In the genomic region with DNA sequence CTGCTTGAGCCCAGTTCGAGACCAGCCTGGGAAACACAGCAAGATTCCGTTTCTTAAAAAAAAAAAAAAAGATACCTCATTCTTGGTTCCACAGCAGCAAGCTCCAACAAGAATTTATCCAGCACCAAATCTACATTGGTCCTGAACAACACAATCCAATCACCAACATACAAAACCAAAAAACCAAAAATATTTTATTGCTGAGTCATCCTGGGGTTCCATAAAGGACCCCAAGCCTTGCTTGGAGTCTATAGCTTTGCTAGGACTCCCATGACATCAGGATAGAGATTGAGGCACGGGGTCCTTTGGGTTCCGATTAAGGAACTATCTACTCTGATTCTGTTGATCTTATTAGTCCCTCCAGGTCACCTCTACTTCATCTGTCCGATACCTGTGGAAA, we compare ENCODE assay signal across 1 cellular context.
TF ChIP-seq lines count a peak whose summit lies in the region.

No MANE protein-coding gene starts in this region.

TF ChIP-seq in K562, 482 proteins besides CTCF, POLR2A, EP300 and RAD21:
- TF ChIP-seq MTA2 (IDR thresholded peaks at IDR 0.05; ENCODE audit: low read depth) (no peak), ZNF316 (IDR thresholded peaks at IDR 0.05) (peak; percentile 60), YBX1 (IDR thresholded peaks at IDR 0.05) (no peak), SMAD3 (CRISPR knock-in tag; conservative IDR thresholded peaks at IDR 0.05) (no peak), HMG20B (CRISPR knock-in tag; IDR thresholded peaks at IDR 0.05) (no peak), MAFG (tag; conservative IDR thresholded peaks at IDR 0.05) (peak; percentile 78), ZNF764 (CRISPR knock-in tag; IDR thresholded peaks at IDR 0.05; ENCODE audit: low read depth) (no peak), NFXL1 (CRISPR knock-in tag; IDR thresholded peaks at IDR 0.05) (no peak), ZNF124 (CRISPR knock-in tag; IDR thresholded peaks at IDR 0.05) (no peak), ZNF551 (CRISPR knock-in tag; IDR thresholded peaks at IDR 0.05) (no peak), CHD4 (IDR thresholded peaks at IDR 0.05; ENCODE audit: insufficient read depth, insufficient replicate concordance, low read depth, low read length, poor library complexity, severe bottlenecking) (no peak), MAFF (IDR thresholded peaks at IDR 0.05; ENCODE audit: low read length) (peak; percentile 65; the same call in 1 of the 2 replicates), TCF3 (CRISPR knock-in tag; IDR thresholded peaks at IDR 0.05) (no peak), MAFK (IDR thresholded peaks at IDR 0.05; ENCODE audit: low read length) (peak; percentile 46; the same call in 1 of the 2 replicates), CEBPB (tag; IDR thresholded peaks at IDR 0.05) (no peak), SUPT5H (IDR thresholded peaks at IDR 0.05) (no peak), MYC (IDR thresholded peaks at IDR 0.05; ENCODE audit: low read depth, low read length) (no peak), MYC (CRISPR knock-in tag; IDR thresholded peaks at IDR 0.05; ENCODE audit: borderline replicate concordance, low read depth) (no peak), TEAD4 (IDR thresholded peaks at IDR 0.05; ENCODE audit: low read length) (no peak), TEAD4 (CRISPR knock-in tag; IDR thresholded peaks at IDR 0.05; ENCODE audit: borderline replicate concordance) (no peak), HLTF (IDR thresholded peaks at IDR 0.05) (no peak), NFE2L1 (tag; IDR thresholded peaks at IDR 0.05; ENCODE audit: borderline replicate concordance, low read depth) (peak; percentile 57; the same call in 1 of the 2 replicates), NFE2 (IDR thresholded peaks at IDR 0.05; ENCODE audit: low read depth) (peak; percentile 72), CHD1 (IDR thresholded peaks at IDR 0.05; ENCODE audit: low read length) (no peak), C11orf30 (IDR thresholded peaks at IDR 0.05; ENCODE audit: low read depth) (peak; percentile 39; the same call in 1 of the 2 replicates)
- TF ChIP-seq, protein P1, sequence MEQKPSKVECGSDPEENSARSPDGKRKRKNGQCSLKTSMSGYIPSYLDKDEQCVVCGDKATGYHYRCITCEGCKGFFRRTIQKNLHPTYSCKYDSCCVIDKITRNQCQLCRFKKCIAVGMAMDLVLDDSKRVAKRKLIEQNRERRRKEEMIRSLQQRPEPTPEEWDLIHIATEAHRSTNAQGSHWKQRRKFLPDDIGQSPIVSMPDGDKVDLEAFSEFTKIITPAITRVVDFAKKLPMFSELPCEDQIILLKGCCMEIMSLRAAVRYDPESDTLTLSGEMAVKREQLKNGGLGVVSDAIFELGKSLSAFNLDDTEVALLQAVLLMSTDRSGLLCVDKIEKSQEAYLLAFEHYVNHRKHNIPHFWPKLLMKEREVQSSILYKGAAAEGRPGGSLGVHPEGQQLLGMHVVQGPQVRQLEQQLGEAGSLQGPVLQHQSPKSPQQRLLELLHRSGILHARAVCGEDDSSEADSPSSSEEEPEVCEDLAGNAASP (IDR thresholded peaks at IDR 0.05): no peak
- TF ChIP-seq, protein P2, sequence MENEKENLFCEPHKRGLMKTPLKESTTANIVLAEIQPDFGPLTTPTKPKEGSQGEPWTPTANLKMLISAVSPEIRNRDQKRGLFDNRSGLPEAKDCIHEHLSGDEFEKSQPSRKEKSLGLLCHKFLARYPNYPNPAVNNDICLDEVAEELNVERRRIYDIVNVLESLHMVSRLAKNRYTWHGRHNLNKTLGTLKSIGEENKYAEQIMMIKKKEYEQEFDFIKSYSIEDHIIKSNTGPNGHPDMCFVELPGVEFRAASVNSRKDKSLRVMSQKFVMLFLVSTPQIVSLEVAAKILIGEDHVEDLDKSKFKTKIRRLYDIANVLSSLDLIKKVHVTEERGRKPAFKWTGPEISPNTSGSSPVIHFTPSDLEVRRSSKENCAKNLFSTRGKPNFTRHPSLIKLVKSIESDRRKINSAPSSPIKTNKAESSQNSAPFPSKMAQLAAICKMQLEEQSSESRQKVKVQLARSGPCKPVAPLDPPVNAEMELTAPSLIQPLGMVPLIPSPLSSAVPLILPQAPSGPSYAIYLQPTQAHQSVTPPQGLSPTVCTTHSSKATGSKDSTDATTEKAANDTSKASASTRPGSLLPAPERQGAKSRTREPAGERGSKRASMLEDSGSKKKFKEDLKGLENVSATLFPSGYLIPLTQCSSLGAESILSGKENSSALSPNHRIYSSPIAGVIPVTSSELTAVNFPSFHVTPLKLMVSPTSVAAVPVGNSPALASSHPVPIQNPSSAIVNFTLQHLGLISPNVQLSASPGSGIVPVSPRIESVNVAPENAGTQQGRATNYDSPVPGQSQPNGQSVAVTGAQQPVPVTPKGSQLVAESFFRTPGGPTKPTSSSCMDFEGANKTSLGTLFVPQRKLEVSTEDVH (IDR thresholded peaks at IDR 0.05; ENCODE audit: low read depth, partially characterized antibody): no peak
- TF ChIP-seq, protein P3, sequence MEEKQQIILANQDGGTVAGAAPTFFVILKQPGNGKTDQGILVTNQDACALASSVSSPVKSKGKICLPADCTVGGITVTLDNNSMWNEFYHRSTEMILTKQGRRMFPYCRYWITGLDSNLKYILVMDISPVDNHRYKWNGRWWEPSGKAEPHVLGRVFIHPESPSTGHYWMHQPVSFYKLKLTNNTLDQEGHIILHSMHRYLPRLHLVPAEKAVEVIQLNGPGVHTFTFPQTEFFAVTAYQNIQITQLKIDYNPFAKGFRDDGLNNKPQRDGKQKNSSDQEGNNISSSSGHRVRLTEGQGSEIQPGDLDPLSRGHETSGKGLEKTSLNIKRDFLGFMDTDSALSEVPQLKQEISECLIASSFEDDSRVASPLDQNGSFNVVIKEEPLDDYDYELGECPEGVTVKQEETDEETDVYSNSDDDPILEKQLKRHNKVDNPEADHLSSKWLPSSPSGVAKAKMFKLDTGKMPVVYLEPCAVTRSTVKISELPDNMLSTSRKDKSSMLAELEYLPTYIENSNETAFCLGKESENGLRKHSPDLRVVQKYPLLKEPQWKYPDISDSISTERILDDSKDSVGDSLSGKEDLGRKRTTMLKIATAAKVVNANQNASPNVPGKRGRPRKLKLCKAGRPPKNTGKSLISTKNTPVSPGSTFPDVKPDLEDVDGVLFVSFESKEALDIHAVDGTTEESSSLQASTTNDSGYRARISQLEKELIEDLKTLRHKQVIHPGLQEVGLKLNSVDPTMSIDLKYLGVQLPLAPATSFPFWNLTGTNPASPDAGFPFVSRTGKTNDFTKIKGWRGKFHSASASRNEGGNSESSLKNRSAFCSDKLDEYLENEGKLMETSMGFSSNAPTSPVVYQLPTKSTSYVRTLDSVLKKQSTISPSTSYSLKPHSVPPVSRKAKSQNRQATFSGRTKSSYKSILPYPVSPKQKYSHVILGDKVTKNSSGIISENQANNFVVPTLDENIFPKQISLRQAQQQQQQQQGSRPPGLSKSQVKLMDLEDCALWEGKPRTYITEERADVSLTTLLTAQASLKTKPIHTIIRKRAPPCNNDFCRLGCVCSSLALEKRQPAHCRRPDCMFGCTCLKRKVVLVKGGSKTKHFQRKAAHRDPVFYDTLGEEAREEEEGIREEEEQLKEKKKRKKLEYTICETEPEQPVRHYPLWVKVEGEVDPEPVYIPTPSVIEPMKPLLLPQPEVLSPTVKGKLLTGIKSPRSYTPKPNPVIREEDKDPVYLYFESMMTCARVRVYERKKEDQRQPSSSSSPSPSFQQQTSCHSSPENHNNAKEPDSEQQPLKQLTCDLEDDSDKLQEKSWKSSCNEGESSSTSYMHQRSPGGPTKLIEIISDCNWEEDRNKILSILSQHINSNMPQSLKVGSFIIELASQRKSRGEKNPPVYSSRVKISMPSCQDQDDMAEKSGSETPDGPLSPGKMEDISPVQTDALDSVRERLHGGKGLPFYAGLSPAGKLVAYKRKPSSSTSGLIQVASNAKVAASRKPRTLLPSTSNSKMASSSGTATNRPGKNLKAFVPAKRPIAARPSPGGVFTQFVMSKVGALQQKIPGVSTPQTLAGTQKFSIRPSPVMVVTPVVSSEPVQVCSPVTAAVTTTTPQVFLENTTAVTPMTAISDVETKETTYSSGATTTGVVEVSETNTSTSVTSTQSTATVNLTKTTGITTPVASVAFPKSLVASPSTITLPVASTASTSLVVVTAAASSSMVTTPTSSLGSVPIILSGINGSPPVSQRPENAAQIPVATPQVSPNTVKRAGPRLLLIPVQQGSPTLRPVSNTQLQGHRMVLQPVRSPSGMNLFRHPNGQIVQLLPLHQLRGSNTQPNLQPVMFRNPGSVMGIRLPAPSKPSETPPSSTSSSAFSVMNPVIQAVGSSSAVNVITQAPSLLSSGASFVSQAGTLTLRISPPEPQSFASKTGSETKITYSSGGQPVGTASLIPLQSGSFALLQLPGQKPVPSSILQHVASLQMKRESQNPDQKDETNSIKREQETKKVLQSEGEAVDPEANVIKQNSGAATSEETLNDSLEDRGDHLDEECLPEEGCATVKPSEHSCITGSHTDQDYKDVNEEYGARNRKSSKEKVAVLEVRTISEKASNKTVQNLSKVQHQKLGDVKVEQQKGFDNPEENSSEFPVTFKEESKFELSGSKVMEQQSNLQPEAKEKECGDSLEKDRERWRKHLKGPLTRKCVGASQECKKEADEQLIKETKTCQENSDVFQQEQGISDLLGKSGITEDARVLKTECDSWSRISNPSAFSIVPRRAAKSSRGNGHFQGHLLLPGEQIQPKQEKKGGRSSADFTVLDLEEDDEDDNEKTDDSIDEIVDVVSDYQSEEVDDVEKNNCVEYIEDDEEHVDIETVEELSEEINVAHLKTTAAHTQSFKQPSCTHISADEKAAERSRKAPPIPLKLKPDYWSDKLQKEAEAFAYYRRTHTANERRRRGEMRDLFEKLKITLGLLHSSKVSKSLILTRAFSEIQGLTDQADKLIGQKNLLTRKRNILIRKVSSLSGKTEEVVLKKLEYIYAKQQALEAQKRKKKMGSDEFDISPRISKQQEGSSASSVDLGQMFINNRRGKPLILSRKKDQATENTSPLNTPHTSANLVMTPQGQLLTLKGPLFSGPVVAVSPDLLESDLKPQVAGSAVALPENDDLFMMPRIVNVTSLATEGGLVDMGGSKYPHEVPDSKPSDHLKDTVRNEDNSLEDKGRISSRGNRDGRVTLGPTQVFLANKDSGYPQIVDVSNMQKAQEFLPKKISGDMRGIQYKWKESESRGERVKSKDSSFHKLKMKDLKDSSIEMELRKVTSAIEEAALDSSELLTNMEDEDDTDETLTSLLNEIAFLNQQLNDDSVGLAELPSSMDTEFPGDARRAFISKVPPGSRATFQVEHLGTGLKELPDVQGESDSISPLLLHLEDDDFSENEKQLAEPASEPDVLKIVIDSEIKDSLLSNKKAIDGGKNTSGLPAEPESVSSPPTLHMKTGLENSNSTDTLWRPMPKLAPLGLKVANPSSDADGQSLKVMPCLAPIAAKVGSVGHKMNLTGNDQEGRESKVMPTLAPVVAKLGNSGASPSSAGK (IDR thresholded peaks at IDR 0.05): no peak
